In genomic region chr3:179929091-179929529, GRCh38 we compare ENCODE assay signal across 8 cellular contexts.
DNase-seq lines count a peak whose midpoint lies in the region; ATAC-seq and TF ChIP-seq lines count a peak whose summit lies in the region.

No MANE protein-coding gene starts in this region.

- no peak overlapping the region for H3K27ac ChIP-seq in gastroesophageal sphincter

- WGBS in gastroesophageal sphincter (ENCODE audit: low coverage in 1 of 2), 2 donors = 0% methylated on average over 1 of the region's 1 CpG

- no peaks in the 10 kb centered on the region for H3K9me3 ChIP-seq in gastroesophageal sphincter

- no peaks in the 10 kb centered on the region for H3K4me1 ChIP-seq in gastroesophageal sphincter

- H3K27me3 ChIP-seq in BJ (ENCODE audit: control insufficient read depth, insufficient read depth, low read length) = no peaks in the 10 kb centered on the region; the same call in 1 of the 2 replicates
- H3K27me3 ChIP-seq in gastroesophageal sphincter = peaks cover 6% of the 10 kb centered on the region

- H3K36me3 ChIP-seq in BJ (ENCODE audit: control insufficient read depth, insufficient read depth, low read length) (no peaks in the 10 kb centered on the region), gastroesophageal sphincter (no peaks in the 10 kb centered on the region)

- DNase-seq in BJ (ENCODE audit: low read depth) (no peak), HT-29 (ENCODE audit: low spot score) (peak; percentile 58), NOMO-1 treated with DMSO at 0.1 percent for 48 hours (lab: John Stamatoyannopoulos, UW; ENCODE audit: unreplicated experiment) (peak; percentile 67), pulmonary artery endothelial cell (ENCODE audit: low read depth, low spot score) (peak; percentile 20)
- peak; percentile 46 to 58 for DNase-seq in activated T-cell treated with anti-CD3 and anti-CD28 coated beads, Interleukin-2, amount 50 U/mL, for 48 hours

- H3K4me3 ChIP-seq in BJ (ENCODE audit: low read depth, low read length) = no peak overlapping the region
- no peak overlapping the region for H3K4me3 ChIP-seq in gastroesophageal sphincter

- POLR2A ChIA-PET in BJ (lab: Charles Lee) = no interaction called here

- CTCF ChIA-PET in BJ (lab: Yijun Ruan, JAX) = interaction anchor here (0.5 to 3.0 kb wide), 15 partner anchors 10 to 666 kb away, joined by 3 to 22 read pairs (median 4); no protein-coding TSS in a partner anchor

- no peak for TF ChIP-seq EP300 in gastroesophageal sphincter (IDR thresholded peaks at IDR 0.05)

- TF ChIP-seq POLR2A in gastroesophageal sphincter (IDR thresholded peaks at IDR 0.05) = no peak

- peak; percentile 82 for TF ChIP-seq CTCF in BJ (IDR thresholded peaks at IDR 0.05; ENCODE audit: insufficient read depth, low read depth, low read length)
- peak; percentile 31 to 52 (median 42) for TF ChIP-seq CTCF in gastroesophageal sphincter (IDR thresholded peaks at IDR 0.05)

- ATAC-seq in GM18870 (IDR thresholded peaks at IDR 0.05; ENCODE audit: unreplicated experiment) (peak; percentile 50), gastroesophageal sphincter (no peak), HG03460 (IDR thresholded peaks at IDR 0.05; ENCODE audit: unreplicated experiment) (no peak)
